11 cellular contexts compared by ENCODE assay signal in the genomic region with DNA sequence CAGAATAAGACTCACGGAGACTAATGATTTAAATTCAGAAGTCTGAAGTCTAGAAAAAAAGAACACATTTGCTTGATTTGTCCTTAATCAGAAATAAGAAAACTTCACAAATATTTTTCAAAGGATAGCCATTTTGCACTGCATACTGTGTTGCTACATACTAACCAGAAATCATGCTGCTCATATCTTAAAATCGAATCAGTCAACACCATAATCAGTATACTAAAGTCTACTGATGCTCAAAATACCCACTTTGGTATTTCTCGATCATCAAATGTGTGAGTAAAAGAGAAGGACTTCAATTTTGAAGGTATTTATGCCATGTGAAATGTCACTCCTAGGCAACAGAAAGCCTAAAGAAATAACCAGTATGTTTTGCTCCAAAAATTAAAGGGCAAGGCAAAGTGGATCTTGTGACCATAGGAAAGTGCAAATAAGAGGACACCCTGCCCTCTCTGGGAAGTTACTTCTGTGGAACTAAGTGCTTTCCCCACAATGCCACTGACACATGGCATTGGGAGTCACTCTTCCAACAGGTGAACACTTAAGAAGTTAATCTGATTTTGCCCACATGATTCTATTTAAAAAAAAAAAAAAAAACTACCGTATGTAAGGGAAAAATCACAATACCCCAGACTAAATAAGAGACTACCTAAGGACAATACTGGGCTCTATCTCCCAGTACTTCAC. TPM values are rescaled to one million over a fixed set of nuclear protein-coding genes. Genes with fewer than 3 reads are reported as not detected.
DNase-seq lines count a peak whose midpoint lies in the region; ATAC-seq and TF ChIP-seq lines count a peak whose summit lies in the region.
"Had no signal": no experiment of that assay in that cellular context is flagged by ENCODE, and none has a peak within 500 bp of the region (broad histone marks: within the 10 kb centered on the region; RNA-seq: fewer than 3 reads in every experiment).

No MANE protein-coding gene starts in this region.

- H3K27me3 ChIP-seq in right atrium auricular region = no peaks in the 10 kb centered on the region
- H3K27me3 ChIP-seq in breast epithelium = no peaks in the 10 kb centered on the region
- no peaks in the 10 kb centered on the region for H3K27me3 ChIP-seq in muscle layer of colon (ENCODE audit: control insufficient read depth in 1 of 2, insufficient read depth in 2 of 2, low read length in 2 of 2)
- no peaks in the 10 kb centered on the region for H3K27me3 ChIP-seq in vagina
- H3K27me3 ChIP-seq in BE2C = peaks cover 77% of the 10 kb centered on the region

- no peaks in the 10 kb centered on the region for H3K36me3 ChIP-seq in right atrium auricular region
- no peaks in the 10 kb centered on the region for H3K36me3 ChIP-seq in breast epithelium
- no peaks in the 10 kb centered on the region for H3K36me3 ChIP-seq in muscle layer of colon (ENCODE audit: insufficient read depth, low read length)
- no peaks in the 10 kb centered on the region for H3K36me3 ChIP-seq in vagina
- no peaks in the 10 kb centered on the region for H3K36me3 ChIP-seq in BE2C

- intact Hi-C loops in cardiac septum (cut with DNase I) = loop anchor here (2.0 kb wide), 1 partner anchor 15 kb away; no protein-coding TSS in a partner anchor
- intact Hi-C loops in breast epithelium (cut with DNase I; ENCODE audit: low total_unique reads) = no loop called here
- intact Hi-C loops in vagina (cut with DNase I) = no loop called here

- H3K9me3 ChIP-seq in right atrium auricular region (no peaks in the 10 kb centered on the region), breast epithelium (no peaks in the 10 kb centered on the region), muscle layer of colon (ENCODE audit: low read length) (no peaks in the 10 kb centered on the region), vagina (no peaks in the 10 kb centered on the region), BE2C (no peaks in the 10 kb centered on the region)

- TF ChIP-seq CTCF in right atrium auricular region (IDR thresholded peaks at IDR 0.05) = no peak
- TF ChIP-seq CTCF in breast epithelium (IDR thresholded peaks at IDR 0.05) = no peak
- TF ChIP-seq CTCF in vagina (IDR thresholded peaks at IDR 0.05) = no peak
- TF ChIP-seq CTCF in BE2C (IDR thresholded peaks at IDR 0.05; ENCODE audit: low read depth, low read length) = no peak

- no peak for DNase-seq in right atrium auricular region (ENCODE audit: low spot score)
- DNase-seq in cardiac septum (ENCODE audit: low spot score) = no peak
- no peak for DNase-seq in breast epithelium (ENCODE audit: low spot score in 2 of 2)
- DNase-seq in vagina (ENCODE audit: extremely low spot score in 2 of 2) = no peak
- no peak for DNase-seq in BE2C
- no peak for DNase-seq in amniotic stem cell (lab: John Stamatoyannopoulos, UW)
- DNase-seq: midbrain, NCI-H510A treated with DMSO at 0.1 percent for 48 hours, WERI-Rb-1 had no signal

- TF ChIP-seq POLR2A in breast epithelium (IDR thresholded peaks at IDR 0.05) (no peak), vagina (IDR thresholded peaks at IDR 0.05) (no peak)

- ATAC-seq in GM21447 (IDR thresholded peaks at IDR 0.05; ENCODE audit: unreplicated experiment) = no peak

- H3K4me1 ChIP-seq in right atrium auricular region (peaks cover 0 to 59% of the 10 kb centered on the region in 2 donors), breast epithelium (peaks cover 0 to 15% of the 10 kb centered on the region in 2 donors), muscle layer of colon (ENCODE audit: insufficient read depth, low read length) (peaks cover 51% of the 10 kb centered on the region), vagina (peaks cover 62% of the 10 kb centered on the region), BE2C (no peaks in the 10 kb centered on the region)

- peak overlapping the region; percentile 95 to 98 for H3K27ac ChIP-seq in right atrium auricular region
- H3K27ac ChIP-seq in breast epithelium = peak overlapping the region; percentile 93
- peak overlapping the region; percentile 77 for H3K27ac ChIP-seq in muscle layer of colon (ENCODE audit: low read depth, low read length)
- peak overlapping the region; percentile 91 for H3K27ac ChIP-seq in vagina
- H3K27ac ChIP-seq: WERI-Rb-1 had no signal

- peak overlapping the region; percentile 93 for H3K9ac ChIP-seq in muscle layer of colon (ENCODE audit: low read length)

- peak overlapping the region; percentile 93 to 95 for H3K4me3 ChIP-seq in right atrium auricular region
- peak overlapping the region in 2 of 3 donors; percentile 96 to 99 for H3K4me3 ChIP-seq in breast epithelium
- peak overlapping the region; percentile 75 to 87 for H3K4me3 ChIP-seq in muscle layer of colon (ENCODE audit: low read depth in 1 of 2, low read length in 2 of 2)
- peak overlapping the region in 1 of 2 donors; percentile 72 for H3K4me3 ChIP-seq in vagina
- H3K4me3 ChIP-seq in BE2C (ENCODE audit: low read depth, low read length) = no peak overlapping the region

RNA-seq across cellular contexts. Expression of a gene that starts 2.7 kb away (rescaled TPM):
- total RNA-seq in right atrium auricular region (100 to 1,000 TPM; 147 to 179 TPM), cardiac septum (77.1 TPM), breast epithelium (100 to 1,000 TPM in 2 of 3 donors, 10 to 100 TPM in 1; 66.1 to 227 (median 131) TPM), vagina (30.7 TPM)
- 2.2 TPM for polyA plus RNA-seq in BE2C (2012; ENCODE audit: insufficient read depth, insufficient read length, low read depth)
